ENCODE assay signal across 20 cellular contexts in genomic region chr5:45260292-45260691, GRCh38.
"Had no signal": no experiment of that assay in that cellular context is flagged by ENCODE, and none has a peak within 500 bp of the region (broad histone marks: within the 10 kb centered on the region; RNA-seq: fewer than 3 reads in every experiment).

No MANE protein-coding gene starts in this region.

- H3K4me3 ChIP-seq: SJSA1 had no signal

- ATAC-seq: Panc1, T-cell had no signal

- H3K4me2 ChIP-seq: SK-N-SH had no signal

- H3K4me1 Mint-ChIP-seq: T-cell had no signal

- H3K27me3 ChIP-seq: SJSA1 had no signal

- H3K36me3 Mint-ChIP-seq: T-cell had no signal

- H3K9ac ChIP-seq: SK-N-SH had no signal

- H3K4me3 Mint-ChIP-seq: T-cell had no signal

- H3K27me3 Mint-ChIP-seq: T-cell had no signal

- H3K36me3 ChIP-seq: SJSA1 had no signal

- H3K9me3 ChIP-seq: SK-N-SH had no signal

- H3K4me1 ChIP-seq: SJSA1 had no signal

- DNase-seq: KBM-7, MV-4-11, NCI-H1048, NCI-H1105, NCI-H1417 treated with DMSO at 0.1 percent for 48 hours, NCI-H146, NCI-H1694 treated with DMSO at 0.1 percent for 48 hours, NCI-H1930, NCI-H2081 treated with DMSO at 0.1 percent for 48 hours, NCI-H2227 treated with DMSO at 0.1 percent for 48 hours, NCI-H524, NCI-H526 treated with DMSO at 0.1 percent for 48 hours, NCI-H748 treated with DMSO at 0.1 percent for 48 hours, Right ventricle myocardium superior, SIG-M5, SK-N-SH, SW 1271, T-cell had no signal

- H3K27ac Mint-ChIP-seq: T-cell had no signal

- H3K27ac ChIP-seq: SJSA1 had no signal
